ENCODE assay signal across 33 cellular contexts in genomic region chr2:163405298-163405697, GRCh38.
A peak's percentile ranks its signal among the peaks of the same experiment; 100 is the strongest.
DNase-seq lines count a peak whose midpoint lies in the region; ATAC-seq, FAIRE-seq and TF ChIP-seq lines count a peak whose summit lies in the region.
"Had no signal": no experiment of that assay in that cellular context is flagged by ENCODE, and none has a peak within 500 bp of the region (broad histone marks: within the 10 kb centered on the region; RNA-seq: fewer than 3 reads in every experiment).

No MANE protein-coding gene starts in this region.

- no peaks in the 10 kb centered on the region for H3K27me3 Mint-ChIP-seq in H9 (ENCODE audit: low read depth)
- no peaks in the 10 kb centered on the region for H3K27me3 Mint-ChIP-seq in natural killer cell treated with Interleukin-12 subunit alpha and Interleukin-12 subunit beta and Interleukin-15 and Interleukin-18, amount 100 ng/mL, for 72 hours
- H3K27me3 Mint-ChIP-seq: activated naive CD8-positive, alpha-beta T cell treated with anti-CD3 and anti-CD28 coated beads for 36 hours; IgD-negative memory B cell had no signal

- H4K91ac ChIP-seq in H9 (ENCODE audit: insufficient read length, low read depth, low read length), result no peak overlapping the region

- H3K4me1 ChIP-seq in H9 (ENCODE audit: insufficient read depth, low read length) (no peaks in the 10 kb centered on the region), GM12878 (ENCODE audit: control insufficient read depth, insufficient read depth, low read length) (no peaks in the 10 kb centered on the region), colonic mucosa (no peaks in the 10 kb centered on the region)

- no peaks in the 10 kb centered on the region for H3K23me2 ChIP-seq in H9 (ENCODE audit: insufficient read length, low read depth, low read length, poor library complexity, severe bottlenecking)

- in situ Hi-C loops in GM12878 (cut with MboI), result no loop called here
- in situ Hi-C loops in GM13977 (cut with MboI; ENCODE audit: low pct_unique_long_range_greater_than_20kb, low sequenced_read_pairs, unreplicated experiment), result no loop called here

- no peak overlapping the region for H4K5ac ChIP-seq in H9 (ENCODE audit: insufficient read length, low read depth, low read length)

- H3K4me2 ChIP-seq in H9 (ENCODE audit: insufficient read depth, insufficient read length, low read length) (no peak overlapping the region), GM12878 (ENCODE audit: control insufficient read depth, insufficient read depth) (no peak overlapping the region)

- no peaks in the 10 kb centered on the region for H3K27me3 ChIP-seq in H9 (ENCODE audit: insufficient read depth, low read length)
- H3K27me3 ChIP-seq in GM12878 (replicated peaks in 1 of 2; ENCODE audit: control insufficient read depth in 2 of 2, insufficient read depth in 2 of 2, low read length in 1 of 2), result no peaks in the 10 kb centered on the region
- H3K27me3 ChIP-seq in colonic mucosa, result no peaks in the 10 kb centered on the region
- H3K27me3 ChIP-seq: ovary had no signal

- H3K9me3 ChIP-seq in H9 (ENCODE audit: control insufficient read depth, low read depth, low read length) (no peaks in the 10 kb centered on the region), GM12878 (replicated peaks; ENCODE audit: control insufficient read depth, insufficient read depth, low read length) (no peaks in the 10 kb centered on the region), colonic mucosa (no peaks in the 10 kb centered on the region)
- H3K9me3 ChIP-seq: ovary had no signal

- POLR2A ChIA-PET in GM12878 (lab: Charles Lee), result no interaction called here

- H3K9me3 Mint-ChIP-seq in H9, result no peaks in the 10 kb centered on the region
- peaks cover 15% of the 10 kb centered on the region for H3K9me3 Mint-ChIP-seq in natural killer cell treated with Interleukin-12 subunit alpha and Interleukin-12 subunit beta and Interleukin-15 and Interleukin-18, amount 100 ng/mL, for 72 hours
- H3K9me3 Mint-ChIP-seq: nephron; T-helper 2 cell treated with Interferon-gamma antibody and Interleukin-4, amounts not matched to agents 5 μg/mL and 100 μg/mL, for 36 hours had no signal

- H3K9ac ChIP-seq in H9 (ENCODE audit: extremely low read depth, insufficient read length, low read length) (no peak overlapping the region), GM12878 (ENCODE audit: control insufficient read depth, insufficient read depth, low read length) (no peak overlapping the region), colonic mucosa (ENCODE audit: low read depth in 2 of 2, low read length in 2 of 2) (no peak overlapping the region)

- TF ChIP-seq CTCF in H9 (conservative IDR thresholded peaks at IDR 0.05), result no peak
- TF ChIP-seq CTCF in GM12878 (IDR thresholded peaks at IDR 0.05 in 2 of 3, conservative IDR thresholded peaks at IDR 0.05 in 1 of 3; ENCODE audit: control insufficient read depth in 2 of 3, extremely low read depth in 1 of 3, insufficient read depth in 1 of 3, low read depth in 3 of 3, low read length in 3 of 3), result no peak
- no peak for TF ChIP-seq CTCF in colonic mucosa (IDR thresholded peaks at IDR 0.05)
- TF ChIP-seq CTCF in GM13977 (IDR thresholded peaks at IDR 0.05; ENCODE audit: extremely low read depth, insufficient read depth, missing control alignments), result no peak

- no CpG with 5 or more reads among the region's 2 CpGs for WGBS in H9 (ENCODE audit: extremely low coverage, insufficient read length, low lambda C conversion rate)
- WGBS in GM12878 (ENCODE audit: insufficient coverage, insufficient replicate concordance, low lambda C conversion rate, missing lambda C conversion rate), result 0% methylated on average over 2 of the region's 2 CpGs

- RAD21 ChIA-PET in GM12878 (lab: Charles Lee; ENCODE audit: unreplicated experiment), result no interaction called here

- no peak overlapping the region for H2BK5ac ChIP-seq in H9 (ENCODE audit: insufficient read length, low read length)

- no peak overlapping the region for H3K4me3 Mint-ChIP-seq in H9
- H3K4me3 Mint-ChIP-seq in natural killer cell treated with Interleukin-12 subunit alpha and Interleukin-12 subunit beta and Interleukin-15 and Interleukin-18, amount 100 ng/mL, for 72 hours, result no peak overlapping the region
- H3K4me3 Mint-ChIP-seq: activated naive CD8-positive, alpha-beta T cell treated with anti-CD3 and anti-CD28 coated beads for 36 hours; IgD-negative memory B cell; immature natural killer cell; nephron; stimulated activated effector memory CD8-positive, alpha-beta T cell treated with anti-CD3 and anti-CD28 coated beads, Interleukin-12 subunit alpha, Interleukin-12 subunit beta, amount 100 ng/mL, for 72 hours; T-helper 2 cell treated with Interferon-gamma antibody and Interleukin-4, amounts not matched to agents 5 μg/mL and 100 μg/mL, for 36 hours had no signal

- H4K8ac ChIP-seq in H9 (replicated peaks; ENCODE audit: insufficient read length, low read depth, low read length), result no peak overlapping the region

- no peak overlapping the region for H3K27ac Mint-ChIP-seq in H9
- H3K27ac Mint-ChIP-seq in natural killer cell treated with Interleukin-12 subunit alpha and Interleukin-12 subunit beta and Interleukin-15 and Interleukin-18, amount 100 ng/mL, for 72 hours, result no peak overlapping the region
- H3K27ac Mint-ChIP-seq: activated naive CD8-positive, alpha-beta T cell treated with anti-CD3 and anti-CD28 coated beads for 36 hours; IgD-negative memory B cell; immature natural killer cell; nephron; stimulated activated effector memory CD8-positive, alpha-beta T cell treated with anti-CD3 and anti-CD28 coated beads, Interleukin-12 subunit alpha, Interleukin-12 subunit beta, amount 100 ng/mL, for 72 hours; T-helper 2 cell treated with Interferon-gamma antibody and Interleukin-4, amounts not matched to agents 5 μg/mL and 100 μg/mL, for 36 hours had no signal

- no peak overlapping the region for H2BK15ac ChIP-seq in H9 (ENCODE audit: low read depth, low read length)

- H2BK120ac ChIP-seq in H9 (ENCODE audit: low read depth, low read length, poor library complexity, severe bottlenecking), result no peak overlapping the region

- no peak overlapping the region for H3K23ac ChIP-seq in H9 (ENCODE audit: insufficient read length, low read depth, low read length)

- no peak for TF ChIP-seq POLR2A in GM12878 (IDR thresholded peaks at IDR 0.05; ENCODE audit: low read depth, low read length)

- H3K27ac ChIP-seq in H9 (ENCODE audit: insufficient read length, low read depth, low read length) (no peak overlapping the region), GM12878 (ENCODE audit: control insufficient read depth, insufficient read depth) (no peak overlapping the region), colonic mucosa (no peak overlapping the region)
- H3K27ac ChIP-seq: ovary had no signal

- H3K18ac ChIP-seq in H9 (ENCODE audit: insufficient read length, low read depth, low read length), result no peak overlapping the region

- TF ChIP-seq EP300 in GM12878 (IDR thresholded peaks at IDR 0.05; ENCODE audit: borderline replicate concordance in 1 of 2, control insufficient read depth in 1 of 2, low read depth in 2 of 2, low read length in 2 of 2), result no peak

- no peak overlapping the region for H2AK5ac ChIP-seq in H9 (ENCODE audit: insufficient read length, low read length)

- H3K56ac ChIP-seq in H9 (ENCODE audit: insufficient read length, low read depth, low read length), result no peak overlapping the region

- SMC1A ChIA-PET in GM12878 (lab: Charles Lee; ENCODE audit: uncharacterized antibody, unreplicated experiment), result interaction anchor here (0.8 kb wide), 1 partner anchor 228 kb away, joined by 3 read pairs; no protein-coding TSS in a partner anchor

- H3K36me3 ChIP-seq in GM12878 (ENCODE audit: control insufficient read depth in 2 of 2, insufficient read depth in 2 of 2, low read length in 1 of 2) (no peaks in the 10 kb centered on the region), colonic mucosa (no peaks in the 10 kb centered on the region)
- H3K36me3 ChIP-seq: ovary had no signal

- no peak for TF ChIP-seq RAD21 in GM12878 (IDR thresholded peaks at IDR 0.05; ENCODE audit: insufficient read depth, low read depth, low read length)

- no peak for FAIRE-seq in GM12878 (lab: Jason Lieb, UNC)
- FAIRE-seq: bronchial epithelial cell, endothelial cell of umbilical vein, GM19239, RCC 7860 had no signal

- H3K4me1 Mint-ChIP-seq in H9, result peaks cover 2 to 4% of the 10 kb centered on the region in 2 experiments; a peak in 2 of 4 replicates
- no peaks in the 10 kb centered on the region for H3K4me1 Mint-ChIP-seq in natural killer cell treated with Interleukin-12 subunit alpha and Interleukin-12 subunit beta and Interleukin-15 and Interleukin-18, amount 100 ng/mL, for 72 hours (ENCODE audit: low read depth in 2 of 2)
- H3K4me1 Mint-ChIP-seq: activated naive CD8-positive, alpha-beta T cell treated with anti-CD3 and anti-CD28 coated beads for 36 hours; immature natural killer cell; nephron; stimulated activated effector memory CD8-positive, alpha-beta T cell treated with anti-CD3 and anti-CD28 coated beads, Interleukin-12 subunit alpha, Interleukin-12 subunit beta, amount 100 ng/mL, for 72 hours had no signal

- H3K14ac ChIP-seq in H9 (ENCODE audit: insufficient read depth, low read length), result no peak overlapping the region

- intact Hi-C loops in GM12878 (cut with micrococcal nuclease; ENCODE audit: unreplicated experiment), result no loop called here
- intact Hi-C loops in colonic mucosa (cut with DNase I), result no loop called here

- no peak overlapping the region for H2BK12ac ChIP-seq in H9 (ENCODE audit: insufficient read length, low read depth, low read length)

- no peaks in the 10 kb centered on the region for H3K79me1 ChIP-seq in H9 (ENCODE audit: insufficient read depth, low read depth, low read length, poor library complexity, severe bottlenecking)

- H2AFZ ChIP-seq in H9 (ENCODE audit: low read length) (peak overlapping the region; percentile 40), GM12878 (ENCODE audit: control insufficient read depth, low read depth, low read length) (no peak overlapping the region)

- H3K79me2 ChIP-seq in H9 (ENCODE audit: insufficient read depth, low read length) (no peaks in the 10 kb centered on the region), GM12878 (ENCODE audit: control insufficient read depth, insufficient read depth, low read length) (no peaks in the 10 kb centered on the region)

- H3T11ph ChIP-seq in H9 (ENCODE audit: low read length), result no peak overlapping the region

- CTCF ChIA-PET in GM12878 (lab: Yijun Ruan, JAX), result no interaction called here

- no TSS peak for BruUV-seq in GM12878 (replicated peaks; lab: Mats Ljungman, UMichigan)

- no peak overlapping the region for H3K4me3 ChIP-seq in GM12878
- no peak overlapping the region for H3K4me3 ChIP-seq in colonic mucosa
- H3K4me3 ChIP-seq: ovary had no signal

- H3K4ac ChIP-seq in H9 (ENCODE audit: low read depth, low read length), result no peak overlapping the region

- no peak overlapping the region for H2BK20ac ChIP-seq in H9 (ENCODE audit: low read depth, low read length, poor library complexity, severe bottlenecking)

- H3K36me3 Mint-ChIP-seq in H9 (ENCODE audit: insufficient read depth in 1 of 3, low read depth in 3 of 3), result no peaks in the 10 kb centered on the region
- no peaks in the 10 kb centered on the region for H3K36me3 Mint-ChIP-seq in natural killer cell treated with Interleukin-12 subunit alpha and Interleukin-12 subunit beta and Interleukin-15 and Interleukin-18, amount 100 ng/mL, for 72 hours
- H3K36me3 Mint-ChIP-seq: activated naive CD8-positive, alpha-beta T cell treated with anti-CD3 and anti-CD28 coated beads for 36 hours; IgD-negative memory B cell; immature natural killer cell; stimulated activated effector memory CD8-positive, alpha-beta T cell treated with anti-CD3 and anti-CD28 coated beads, Interleukin-12 subunit alpha, Interleukin-12 subunit beta, amount 100 ng/mL, for 72 hours had no signal

- H4K20me1 ChIP-seq in H9 (ENCODE audit: control insufficient read depth, insufficient read depth, insufficient read length), result no peaks in the 10 kb centered on the region
- no peaks in the 10 kb centered on the region for H4K20me1 ChIP-seq in GM12878 (ENCODE audit: control insufficient read depth, insufficient read depth)

- DNase-seq in H9 (no peak), NAMALWA (ENCODE audit: low spot score) (peak; percentile 8), GM12878 (ENCODE audit: low read depth, low spot score) (no peak), renal cortical epithelial cell (ENCODE audit: low read depth) (peak; percentile 6), colonic mucosa (no peak), GM13977 (ENCODE audit: low spot score) (no peak)
- DNase-seq in natural killer cell treated with Interleukin-12 subunit alpha and Interleukin-12 subunit beta and Interleukin-15 and Interleukin-18, amount 100 ng/mL, for 72 hours (ENCODE audit: low spot score), result no peak
- DNase-seq: activated CD4-positive, alpha-beta T cell treated with anti-CD3 and anti-CD28 coated beads for 4 hours; activated naive CD8-positive, alpha-beta T cell treated with anti-CD3 and anti-CD28 coated beads for 36 hours; anterior cingulate cortex; C1 segment of cervical spinal cord; DMS79; GF-D8; H7; hypothalamus; immature natural killer cell; left colon; MM.1S; NCI-H1436; NCI-H226; NCI-H526 treated with DMSO at 0.1 percent for 48 hours; ovary; SHP77 treated with DMSO at 0.1 percent for 48 hours; substantia nigra; trophoblast cell had no signal

- no peak for ATAC-seq in GM12878
- ATAC-seq in natural killer cell treated with Interleukin-12 subunit alpha and Interleukin-12 subunit beta and Interleukin-15 and Interleukin-18, amount 100 ng/mL, for 72 hours, result no peak
- ATAC-seq: left colon; stimulated activated effector memory CD8-positive, alpha-beta T cell treated with anti-CD3 and anti-CD28 coated beads, Interleukin-12 subunit alpha, Interleukin-12 subunit beta, amount 100 ng/mL, for 72 hours had no signal

Comparison
In these comparisons a context has a peak if more than half of its experiments do, and no peak if none do; other contexts are left out.
1. DNase-seq: peak in NAMALWA (single experiment) and renal cortical epithelial cell (single experiment); none in H9 (single experiment), GM12878 (single experiment), colonic mucosa (single experiment), natural killer cell treated with Interleukin-12 subunit alpha and Interleukin-12 subunit beta and Interleukin-15 and Interleukin-18, amount 100 ng/mL, for 72 hours (single experiment) and GM13977 (single experiment).